In the genomic region with DNA sequence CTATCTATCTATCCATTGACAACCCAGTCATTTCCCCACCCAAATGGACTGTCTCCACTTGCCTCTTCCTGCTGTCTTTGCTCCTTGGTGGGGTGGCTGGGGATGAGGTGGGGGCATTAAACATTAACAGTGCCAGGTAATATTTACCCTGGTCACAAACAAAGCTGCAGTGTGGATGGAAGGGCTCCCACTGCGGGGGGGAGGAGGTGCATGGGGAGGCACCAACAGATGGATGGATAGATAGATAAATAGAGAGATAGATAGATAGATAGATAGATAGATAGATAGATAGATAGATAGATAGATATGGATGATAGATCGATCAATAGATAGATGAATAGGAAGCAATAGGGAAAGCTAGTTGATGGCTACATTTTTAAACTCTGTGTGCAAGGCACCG, we compare ENCODE assay signal across 19 cellular contexts. TPM values are rescaled to one million over a fixed set of nuclear protein-coding genes. Genes with fewer than 3 reads are reported as not detected.
DNase-seq lines count a peak whose midpoint lies in the region; ATAC-seq, FAIRE-seq and TF ChIP-seq lines count a peak whose summit lies in the region.
"Had no signal": no experiment of that assay in that cellular context is flagged by ENCODE, and none has a peak within 500 bp of the region (broad histone marks: within the 10 kb centered on the region; RNA-seq: fewer than 3 reads in every experiment).

No MANE protein-coding gene starts in this region.

- ATAC-seq in HepG2: no peak
- no peak for ATAC-seq in right lobe of liver
- ATAC-seq: left cardiac atrium; stimulated activated effector memory CD8-positive, alpha-beta T cell treated with anti-CD3 and anti-CD28 coated beads, Interleukin-12 subunit alpha, Interleukin-12 subunit beta, amount 100 ng/mL, for 72 hours had no signal

- peaks cover 60% of the 10 kb centered on the region for H3K4me1 Mint-ChIP-seq in activated CD4-positive, alpha-beta memory T cell treated with anti-CD3 and anti-CD28 coated beads for 36 hours (ENCODE audit: low read depth)

- intact Hi-C loops in HepG2 (cut with micrococcal nuclease; ENCODE audit: unreplicated experiment): no loop called here
- intact Hi-C loops in right lobe of liver (cut with DNase I): no loop called here
- intact Hi-C loops in activated CD4-positive, alpha-beta memory T cell treated with anti-CD3 and anti-CD28 coated beads for 36 hours (cut with micrococcal nuclease): no loop called here
- intact Hi-C loops in dorsolateral prefrontal cortex (cut with DNase I): no loop called here

- TF ChIP-seq CTCF in HepG2 (CRISPR knock-in tag; IDR thresholded peaks at IDR 0.05) (no peak), right lobe of liver (IDR thresholded peaks at IDR 0.05) (no peak), dorsolateral prefrontal cortex (IDR thresholded peaks at IDR 0.05 in 54 of 56, conservative IDR thresholded peaks at IDR 0.05 in 2 of 56; ENCODE audit: low read depth in 1 of 56, partially characterized antibody in 56 of 56) (no peak)

- no peak overlapping the region for H2AK5ac ChIP-seq in mesenchymal stem cell (ENCODE audit: low read length, severe bottlenecking)

- H2BK15ac ChIP-seq in mesenchymal stem cell (ENCODE audit: low read depth, poor library complexity, severe bottlenecking): no peak overlapping the region

- no peak overlapping the region for H3K4me3 ChIP-seq in HepG2 (replicated peaks in 1 of 3; ENCODE audit: insufficient read depth in 1 of 3, low read depth in 2 of 3, low read length in 3 of 3)
- H3K4me3 ChIP-seq in right lobe of liver: no peak overlapping the region
- H3K4me3 ChIP-seq in mesenchymal stem cell (ENCODE audit: insufficient read depth in 1 of 2, low read depth in 1 of 2, low read length in 2 of 2): no peak overlapping the region
- H3K4me3 ChIP-seq in dorsolateral prefrontal cortex: no peak overlapping the region
- H3K4me3 ChIP-seq: colonic mucosa, SK-N-MC, tibial artery had no signal

- no peak overlapping the region for H4K8ac ChIP-seq in mesenchymal stem cell (ENCODE audit: low read length)

- no peak overlapping the region for H3K27ac ChIP-seq in HepG2 (ENCODE audit: extremely low read length, insufficient read depth, low read length)
- H3K27ac ChIP-seq in right lobe of liver: no peak overlapping the region
- H3K27ac ChIP-seq in mesenchymal stem cell (ENCODE audit: low read length, poor library complexity, severe bottlenecking): peak overlapping the region; percentile 32
- no peak overlapping the region for H3K27ac ChIP-seq in dorsolateral prefrontal cortex
- H3K27ac ChIP-seq: colonic mucosa, SK-N-MC, tibial artery had no signal

- H3K4me2 ChIP-seq in HepG2 (ENCODE audit: low read depth, low read length): no peak overlapping the region
- no peak overlapping the region for H3K4me2 ChIP-seq in mesenchymal stem cell (ENCODE audit: low read length, poor library complexity, severe bottlenecking)

- H3K79me2 ChIP-seq in HepG2 (ENCODE audit: insufficient read depth, low read length): peaks cover 13% of the 10 kb centered on the region

- CTCF ChIA-PET in HepG2 (lab: Yijun Ruan, JAX; ENCODE audit: low intra/inter-chr PET ratio, low total read pairs): no interaction called here
- CTCF ChIA-PET in activated CD4-positive, alpha-beta memory T cell treated with anti-CD3 and anti-CD28 coated beads for 36 hours (lab: Charles Lee): interaction anchor here (1.4 to 8.6 kb wide), 3 partner anchors 9 to 120 kb away, joined by 6 to 68 read pairs (median 25); no protein-coding TSS in a partner anchor

- no peak for TF ChIP-seq EP300 in HepG2 (IDR thresholded peaks at IDR 0.05; ENCODE audit: low read depth in 2 of 2, low read length in 2 of 2)
- no peak for TF ChIP-seq EP300 in HepG2 (CRISPR knock-in tag; IDR thresholded peaks at IDR 0.05; ENCODE audit: borderline replicate concordance)

- no peak overlapping the region for H3K4me3 Mint-ChIP-seq in activated CD4-positive, alpha-beta memory T cell treated with anti-CD3 and anti-CD28 coated beads for 36 hours

- no peaks in the 10 kb centered on the region for H4K20me1 ChIP-seq in HepG2 (ENCODE audit: insufficient read depth, low read length)

- no peak overlapping the region for H2AFZ ChIP-seq in HepG2 (ENCODE audit: low read length)
- H2AFZ ChIP-seq in mesenchymal stem cell (ENCODE audit: low read depth, low read length): no peak overlapping the region

- no peak overlapping the region for H2BK5ac ChIP-seq in mesenchymal stem cell (ENCODE audit: low read depth, low read length, poor library complexity, severe bottlenecking)

- H3K79me1 ChIP-seq in mesenchymal stem cell (replicated peaks; ENCODE audit: low read length, poor library complexity, severe bottlenecking): no peaks in the 10 kb centered on the region

- POLR2A ChIA-PET in HepG2 (lab: Yijun Ruan, JAX): interaction anchor here (0.7 to 2.2 kb wide), 2 partner anchors 10 to 11 kb away, joined by 3 to 5 read pairs; no protein-coding TSS in a partner anchor
- POLR2A ChIA-PET in activated CD4-positive, alpha-beta memory T cell treated with anti-CD3 and anti-CD28 coated beads for 36 hours (lab: Charles Lee): no interaction called here

- WGBS in HepG2 (ENCODE audit: low lambda C conversion rate): 19% methylated on average over 3 of the region's 3 CpGs
- 26% methylated on average over 3 of the region's 3 CpGs for WGBS in right lobe of liver (ENCODE audit: insufficient coverage, low coverage, low lambda C conversion rate, missing lambda C conversion rate)
- WGBS in mesenchymal stem cell: 95% methylated on average over 3 of the region's 3 CpGs

- H3K9me3 Mint-ChIP-seq in activated CD4-positive, alpha-beta memory T cell treated with anti-CD3 and anti-CD28 coated beads for 36 hours: no peaks in the 10 kb centered on the region
- H3K9me3 Mint-ChIP-seq: stimulated activated effector memory CD8-positive, alpha-beta T cell treated with anti-CD3 and anti-CD28 coated beads, Interleukin-12 subunit alpha, Interleukin-12 subunit beta, amount 100 ng/mL, for 72 hours had no signal

- H2BK12ac ChIP-seq in mesenchymal stem cell (ENCODE audit: low read length in 2 of 2): no peak overlapping the region

- H3K23ac ChIP-seq in mesenchymal stem cell (ENCODE audit: low read length in 2 of 2): no peak overlapping the region

- H3K36me3 ChIP-seq in HepG2 (replicated peaks in 1 of 2; ENCODE audit: control insufficient read depth in 1 of 2, insufficient read depth in 2 of 2, low read length in 2 of 2): no peaks in the 10 kb centered on the region
- no peaks in the 10 kb centered on the region for H3K36me3 ChIP-seq in right lobe of liver
- H3K36me3 ChIP-seq in mesenchymal stem cell (ENCODE audit: control insufficient read depth in 1 of 2, insufficient read depth in 2 of 2, low read depth in 1 of 2, low read length in 2 of 2): peaks cover 0 to 9% of the 10 kb centered on the region in 2 experiments
- H3K36me3 ChIP-seq: colonic mucosa, tibial artery had no signal

- H3K36me3 Mint-ChIP-seq in activated CD4-positive, alpha-beta memory T cell treated with anti-CD3 and anti-CD28 coated beads for 36 hours: no peaks in the 10 kb centered on the region

- H3K9me3 ChIP-seq in HepG2 (ENCODE audit: low read length) (no peaks in the 10 kb centered on the region), right lobe of liver (no peaks in the 10 kb centered on the region), mesenchymal stem cell (ENCODE audit: control insufficient read depth, low read length) (no peaks in the 10 kb centered on the region)
- H3K9me3 ChIP-seq: colonic mucosa, tibial artery had no signal

- H3K9ac ChIP-seq in HepG2 (ENCODE audit: insufficient read depth, low read depth, low read length) (no peak overlapping the region), mesenchymal stem cell (ENCODE audit: low read length) (no peak overlapping the region)

- no peak overlapping the region for H3K27ac Mint-ChIP-seq in activated CD4-positive, alpha-beta memory T cell treated with anti-CD3 and anti-CD28 coated beads for 36 hours

- in situ Hi-C loops in HepG2 (cut with HindIII; ENCODE audit: extremely low pct_ligation_motif_present, low pct_unique_long_range_greater_than_20kb): no loop called here

- no TSS peak for BruUV-seq in HepG2 (replicated peaks; lab: Mats Ljungman, UMichigan)

- H3K4me1 ChIP-seq in HepG2 (ENCODE audit: insufficient read depth, low read length): peaks cover 93% of the 10 kb centered on the region
- no peaks in the 10 kb centered on the region for H3K4me1 ChIP-seq in right lobe of liver
- peaks cover 63% of the 10 kb centered on the region for H3K4me1 ChIP-seq in mesenchymal stem cell (ENCODE audit: control insufficient read depth, insufficient read depth, low read depth, low read length)
- H3K4me1 ChIP-seq: colonic mucosa had no signal

- TF ChIP-seq POLR2A in HepG2 (IDR thresholded peaks at IDR 0.05; ENCODE audit: insufficient read depth in 1 of 2, low read depth in 2 of 2, low read length in 2 of 2) (no peak), right lobe of liver (IDR thresholded peaks at IDR 0.05) (no peak)

- no peak overlapping the region for H3K14ac ChIP-seq in mesenchymal stem cell (ENCODE audit: low read length in 2 of 2)

- H3K18ac ChIP-seq in mesenchymal stem cell (ENCODE audit: low read depth in 1 of 2, low read length in 2 of 2): no peak overlapping the region

- no peak overlapping the region for H3K4ac ChIP-seq in mesenchymal stem cell (ENCODE audit: low read depth in 1 of 2, low read length in 2 of 2)

- TF ChIP-seq RAD21 in HepG2 (CRISPR knock-in tag; IDR thresholded peaks at IDR 0.05): no peak

- H4K91ac ChIP-seq in mesenchymal stem cell (ENCODE audit: low read length): no peak overlapping the region

- DNase-seq in HepG2 (ENCODE audit: low spot score) (no peak), right lobe of liver (no peak), mesenchymal stem cell (no peak), NOMO-1 (lab: John Stamatoyannopoulos, UW; ENCODE audit: unreplicated experiment in 2 of 2) (no peak), dorsolateral prefrontal cortex (no peak), NCI-H2081 treated with DMSO at 0.1 percent for 48 hours (lab: John Stamatoyannopoulos, UW) (no peak), MV-4-11 (lab: John Stamatoyannopoulos, UW) (no peak)
- peak; percentile 7 for DNase-seq in activated CD4-positive, alpha-beta memory T cell treated with anti-CD3 and anti-CD28 coated beads for 36 hours
- DNase-seq: activated naive CD4-positive, alpha-beta T cell treated with anti-CD3 and anti-CD28 coated beads, Interleukin-2, amount 50 U/mL, for 16 hours; KBM-7; midbrain; NCI-H1105; tibial artery had no signal

- H3K27me3 ChIP-seq in HepG2 (ENCODE audit: control insufficient read depth in 1 of 2, insufficient read depth in 2 of 2, low read length in 2 of 2) (peaks cover 4 to 21% of the 10 kb centered on the region in 2 experiments; a peak in 3 of 5 replicates), right lobe of liver (no peaks in the 10 kb centered on the region), mesenchymal stem cell (ENCODE audit: control insufficient read depth in 1 of 2, insufficient read depth in 1 of 2, low read length in 2 of 2) (peaks cover 0 to 49% of the 10 kb centered on the region in 2 experiments), dorsolateral prefrontal cortex (peaks cover 0 to 8% (median 0%) of the 10 kb centered on the region in 45 donors)
- H3K27me3 ChIP-seq: colonic mucosa had no signal

- FAIRE-seq in HepG2 (lab: Jason Lieb, UNC): no peak
- FAIRE-seq: frontal cortex, GM12891 had no signal

- no peaks in the 10 kb centered on the region for H3K27me3 Mint-ChIP-seq in activated CD4-positive, alpha-beta memory T cell treated with anti-CD3 and anti-CD28 coated beads for 36 hours

- H2BK120ac ChIP-seq in mesenchymal stem cell (ENCODE audit: low read depth, low read length): no peak overlapping the region

RNA-seq across cellular contexts. Expression of a gene that starts 2.3 kb away (rescaled TPM):
- 106 and 107 TPM in 2 replicates for total RNA-seq in HepG2 (2016; rRNA removed; fragmentation: Illumina TruSeq; extraction: Trizol)
- total RNA-seq in HepG2 (2016; cell fraction: cytosol; rRNA removed; fragmentation: Illumina TruSeq; extraction: Trizol; ENCODE audit: low read depth): 71.2 and 93.3 TPM in 2 replicates
- total RNA-seq in HepG2 (2016; cell fraction: insoluble cytoplasmic fraction; rRNA removed; fragmentation: Illumina TruSeq; extraction: Trizol): 102 and 114 TPM in 2 replicates
- 99.5 and 112 TPM in 2 replicates for total RNA-seq in HepG2 (2016; cell fraction: membrane; rRNA removed; fragmentation: Illumina TruSeq; extraction: Trizol)
- 50.7 and 58.0 TPM in 2 replicates for total RNA-seq in HepG2 (2016; cell fraction: nucleus; rRNA removed; fragmentation: Illumina TruSeq; extraction: Trizol)
- 38.8 and 45.9 TPM in 2 replicates for polyA plus RNA-seq in HepG2 (2011; rRNA removed)
- 34.6 and 67.1 TPM in 2 replicates for polyA plus RNA-seq in HepG2 (2011; cell fraction: cytosol; rRNA removed)
- 36.7 and 39.0 TPM in 2 replicates for polyA plus RNA-seq in HepG2 (2011; cell fraction: nucleus; rRNA removed)
- 12.8 and 15.4 TPM in 2 replicates for polyA plus RNA-seq in HepG2 (2012)
- polyA plus RNA-seq in HepG2 (2016; cell fraction: cytosol; fragmentation: Illumina TruSeq; extraction: Trizol; ENCODE audit: low read depth): 80.3 and 98.8 TPM in 2 replicates
- 93.9 and 102 TPM in 2 replicates for polyA plus RNA-seq in HepG2 (2016; cell fraction: insoluble cytoplasmic fraction; fragmentation: Illumina TruSeq; extraction: Trizol; ENCODE audit: low read depth)
- 83.4 and 95.9 TPM in 2 replicates for polyA plus RNA-seq in HepG2 (2016; cell fraction: membrane; fragmentation: Illumina TruSeq; extraction: Trizol; ENCODE audit: low read depth)
- 79.8 and 83.8 TPM in 2 replicates for polyA plus RNA-seq in HepG2 (2016; cell fraction: nucleus; fragmentation: Illumina TruSeq; extraction: Trizol; ENCODE audit: insufficient read depth, low read depth)
- 0.12 and 31.7 TPM in 2 replicates for polyA minus RNA-seq in HepG2 (2011; rRNA and poly(A)+ RNA removed; ENCODE audit: low replicate concordance)
- polyA minus RNA-seq in HepG2 (2011; cell fraction: cytosol; rRNA and poly(A)+ RNA removed): 4.7 and 14.1 TPM in 2 replicates
- 35.9 and 38.2 TPM in 2 replicates for polyA minus RNA-seq in HepG2 (2011; cell fraction: nucleus; rRNA and poly(A)+ RNA removed)
- 10 to 100 TPM in 5 of 6 experiments, 1 to 10 TPM in 1; 9.3 to 13.7 (median 11.4) TPM for total RNA-seq in right lobe of liver
- total RNA-seq in activated CD4-positive, alpha-beta memory T cell treated with anti-CD3 and anti-CD28 coated beads for 36 hours: not detected
- 1.0 TPM for polyA plus RNA-seq in mesenchymal stem cell (2013, experiment 1 of 2)
- 0.58 TPM for polyA plus RNA-seq in mesenchymal stem cell (2013, experiment 2 of 2)
- 10 to 100 TPM in 5 of 120 experiments, 1 to 10 TPM in 115; 1.5 to 14.9 (median 4.6) TPM for total RNA-seq in dorsolateral prefrontal cortex

RNA-seq across cellular contexts. Expression of a gene that starts 29.8 kb away (rescaled TPM):
- total RNA-seq in HepG2 (2016; rRNA removed; fragmentation: Illumina TruSeq; extraction: Trizol): 0.14 and 0.29 TPM in 2 replicates
- total RNA-seq in HepG2 (2016; cell fraction: cytosol; rRNA removed; fragmentation: Illumina TruSeq; extraction: Trizol; ENCODE audit: low read depth): 0.61 and 0.88 TPM in 2 replicates
- total RNA-seq in HepG2 (2016; cell fraction: insoluble cytoplasmic fraction; rRNA removed; fragmentation: Illumina TruSeq; extraction: Trizol): 0.24 and 0.35 TPM in 2 replicates
- 0.17 and 0.28 TPM in 2 replicates for total RNA-seq in HepG2 (2016; cell fraction: membrane; rRNA removed; fragmentation: Illumina TruSeq; extraction: Trizol)
- 0.47 and 0.50 TPM in 2 replicates for total RNA-seq in HepG2 (2016; cell fraction: nucleus; rRNA removed; fragmentation: Illumina TruSeq; extraction: Trizol)
- 0.40 and 0.72 TPM in 2 replicates for polyA plus RNA-seq in HepG2 (2011; rRNA removed)
- polyA plus RNA-seq in HepG2 (2011; cell fraction: cytosol; rRNA removed): 0.15 and 0.35 TPM in 2 replicates
- polyA plus RNA-seq in HepG2 (2011; cell fraction: nucleus; rRNA removed): 2.6 and 4.1 TPM in 2 replicates
- 0.48 and 0.69 TPM in 2 replicates for polyA plus RNA-seq in HepG2 (2012)
- 0.06 and 0.07 TPM in 2 replicates for polyA plus RNA-seq in HepG2 (2016; cell fraction: cytosol; fragmentation: Illumina TruSeq; extraction: Trizol; ENCODE audit: low read depth)
- 0.14 and 0.19 TPM in 2 replicates for polyA plus RNA-seq in HepG2 (2016; cell fraction: insoluble cytoplasmic fraction; fragmentation: Illumina TruSeq; extraction: Trizol; ENCODE audit: low read depth)
- 0.09 and 0.14 TPM in 2 replicates for polyA plus RNA-seq in HepG2 (2016; cell fraction: membrane; fragmentation: Illumina TruSeq; extraction: Trizol; ENCODE audit: low read depth)
- polyA plus RNA-seq in HepG2 (2016; cell fraction: nucleus; fragmentation: Illumina TruSeq; extraction: Trizol; ENCODE audit: insufficient read depth, low read depth): 0.24 and 0.74 TPM in 2 replicates
- 1.8 TPM in 1 of 2 replicates, not detected in the other for polyA minus RNA-seq in HepG2 (2011; rRNA and poly(A)+ RNA removed; ENCODE audit: low replicate concordance)
- 0.18 and 0.20 TPM in 2 replicates for polyA minus RNA-seq in HepG2 (2011; cell fraction: cytosol; rRNA and poly(A)+ RNA removed)
- polyA minus RNA-seq in HepG2 (2011; cell fraction: nucleus; rRNA and poly(A)+ RNA removed): 2.7 and 6.2 TPM in 2 replicates
- total RNA-seq in right lobe of liver: under 1 TPM in 5 of 6 experiments, not detected in 1; 0.06 to 0.92 (median 0.22) TPM
- under 1 TPM; 0.29 to 0.67 TPM for total RNA-seq in activated CD4-positive, alpha-beta memory T cell treated with anti-CD3 and anti-CD28 coated beads for 36 hours
- not detected for polyA plus RNA-seq in mesenchymal stem cell (2013, experiment 1 of 2)
- not detected for polyA plus RNA-seq in mesenchymal stem cell (2013, experiment 2 of 2)
- total RNA-seq in dorsolateral prefrontal cortex: 10 to 100 TPM; 16.1 to 61.7 (median 35.6) TPM

RNA-seq across cellular contexts. Expression of a gene that starts 49.6 kb away (rescaled TPM):
- total RNA-seq in HepG2 (2016; rRNA removed; fragmentation: Illumina TruSeq; extraction: Trizol): not detected in 2 replicates
- total RNA-seq in HepG2 (2016; cell fraction: cytosol; rRNA removed; fragmentation: Illumina TruSeq; extraction: Trizol; ENCODE audit: low read depth): not detected in 2 replicates
- not detected in 2 replicates for total RNA-seq in HepG2 (2016; cell fraction: insoluble cytoplasmic fraction; rRNA removed; fragmentation: Illumina TruSeq; extraction: Trizol)
- not detected in 2 replicates for total RNA-seq in HepG2 (2016; cell fraction: membrane; rRNA removed; fragmentation: Illumina TruSeq; extraction: Trizol)
- not detected in 2 replicates for total RNA-seq in HepG2 (2016; cell fraction: nucleus; rRNA removed; fragmentation: Illumina TruSeq; extraction: Trizol)
- polyA plus RNA-seq in HepG2 (2011; rRNA removed): not detected in 2 replicates
- polyA plus RNA-seq in HepG2 (2011; cell fraction: cytosol; rRNA removed): not detected in 2 replicates
- not detected in 2 replicates for polyA plus RNA-seq in HepG2 (2011; cell fraction: nucleus; rRNA removed)
- polyA plus RNA-seq in HepG2 (2012): not detected in 2 replicates
- not detected in 2 replicates for polyA plus RNA-seq in HepG2 (2016; cell fraction: cytosol; fragmentation: Illumina TruSeq; extraction: Trizol; ENCODE audit: low read depth)
- not detected in 2 replicates for polyA plus RNA-seq in HepG2 (2016; cell fraction: insoluble cytoplasmic fraction; fragmentation: Illumina TruSeq; extraction: Trizol; ENCODE audit: low read depth)
- not detected in 2 replicates for polyA plus RNA-seq in HepG2 (2016; cell fraction: membrane; fragmentation: Illumina TruSeq; extraction: Trizol; ENCODE audit: low read depth)
- polyA plus RNA-seq in HepG2 (2016; cell fraction: nucleus; fragmentation: Illumina TruSeq; extraction: Trizol; ENCODE audit: insufficient read depth, low read depth): not detected in 2 replicates
- polyA minus RNA-seq in HepG2 (2011; rRNA and poly(A)+ RNA removed; ENCODE audit: low replicate concordance): not detected in 2 replicates
- not detected in 2 replicates for polyA minus RNA-seq in HepG2 (2011; cell fraction: cytosol; rRNA and poly(A)+ RNA removed)
- not detected in 2 replicates for polyA minus RNA-seq in HepG2 (2011; cell fraction: nucleus; rRNA and poly(A)+ RNA removed)
- total RNA-seq in right lobe of liver: 10 to 100 TPM in 2 of 6 experiments, 1 to 10 TPM in 4; 4.9 to 14.4 (median 8.9) TPM
- total RNA-seq in activated CD4-positive, alpha-beta memory T cell treated with anti-CD3 and anti-CD28 coated beads for 36 hours: under 1 TPM; 0.26 to 0.61 TPM
- 52.5 TPM for polyA plus RNA-seq in mesenchymal stem cell (2013, experiment 1 of 2)
- 53.1 TPM for polyA plus RNA-seq in mesenchymal stem cell (2013, experiment 2 of 2)
- 100 to 1,000 TPM; 188 to 567 (median 374) TPM for total RNA-seq in dorsolateral prefrontal cortex

Comparison
In these comparisons a context has a peak if more than half of its experiments do, and no peak if none do; other contexts are left out.
1. RNA of a gene that starts 29.8 kb away (total RNA-seq): 16.1 to 61.7 TPM in dorsolateral prefrontal cortex; 0.29 to 0.67 TPM in activated CD4-positive, alpha-beta memory T cell treated with anti-CD3 and anti-CD28 coated beads for 36 hours, 0.14 to 0.88 TPM in HepG2 and 0.06 to 0.92 TPM in right lobe of liver; every median in the first group is over 4 times any median in the second.
2. RNA of a gene that starts 49.6 kb away (total RNA-seq): 188 to 567 TPM in dorsolateral prefrontal cortex; 4.9 to 14.4 TPM in right lobe of liver, 0.26 to 0.61 TPM in activated CD4-positive, alpha-beta memory T cell treated with anti-CD3 and anti-CD28 coated beads for 36 hours and not detected in HepG2; every median in the first group is over 10 times any median in the second.